Comparison of ENCODE assay signal across 28 cellular contexts in the genomic region with DNA sequence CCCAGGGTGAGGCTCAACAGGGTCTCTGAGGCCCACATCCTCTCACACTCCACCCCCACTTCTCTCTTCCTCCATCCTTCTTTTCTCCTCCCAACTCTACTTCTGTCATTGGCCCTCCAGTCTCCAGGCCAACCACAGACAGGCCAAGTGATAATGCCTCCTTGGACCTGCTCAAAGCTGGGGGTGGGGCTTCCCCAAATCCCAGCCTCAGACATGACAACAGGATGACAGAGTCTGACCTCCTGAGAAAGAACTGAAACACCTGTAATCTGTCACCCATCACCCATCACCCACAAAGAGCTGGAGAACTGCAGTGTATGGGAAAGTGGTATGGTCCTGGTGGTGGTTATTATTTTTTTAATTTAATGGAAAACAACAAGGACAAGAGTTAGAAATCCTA.
DNase-seq lines count a peak whose midpoint lies in the region; ATAC-seq and TF ChIP-seq lines count a peak whose summit lies in the region.
"Had no signal": no experiment of that assay in that cellular context is flagged by ENCODE, and none has a peak within 500 bp of the region (broad histone marks: within the 10 kb centered on the region; RNA-seq: fewer than 3 reads in every experiment).

No MANE protein-coding gene starts in this region.

- H3K27ac ChIP-seq in HL-60 (replicated peaks) (peak overlapping the region; percentile 35; the same call in 1 of the 2 replicates), brain microvascular endothelial cell (no peak overlapping the region)
- H3K27ac ChIP-seq: adrenal gland, body of pancreas, epithelial cell of prostate, GM23248, SJCRH30, stomach, thyroid gland had no signal

- H3K4me3 Mint-ChIP-seq in activated CD8-positive, alpha-beta memory T cell treated with anti-CD3 and anti-CD28 coated beads, Interleukin-2, amount 10 ng/mL, durations not matched to agents 7 days and 5 days = no peak overlapping the region
- H3K4me3 Mint-ChIP-seq in activated T-helper 2 cell treated with anti-CD3 and anti-CD28 coated beads, Interferon-gamma antibody, Interleukin-2, Interleukin-4, amounts not matched to agents 10 μg/mL and 5 μg/mL and 100 μg/mL, durations not matched to agents 14 hours and 24 hours and 36 hours (ENCODE audit: low read depth) = no peak overlapping the region
- no peak overlapping the region for H3K4me3 Mint-ChIP-seq in stimulated activated effector memory CD8-positive, alpha-beta T cell treated with anti-CD3 and anti-CD28 coated beads, Interleukin-12 subunit alpha, Interleukin-12 subunit beta, amount 100 ng/mL, for 72 hours
- H3K4me3 Mint-ChIP-seq: HFFc6, mesothelial cell of epicardium had no signal

- no peaks in the 10 kb centered on the region for H3K9me3 ChIP-seq in BE2C
- H3K9me3 ChIP-seq: adrenal gland, body of pancreas, Caco-2, thyroid gland had no signal

- H3K4me1 Mint-ChIP-seq in activated CD8-positive, alpha-beta memory T cell treated with anti-CD3 and anti-CD28 coated beads, Interleukin-2, amount 10 ng/mL, durations not matched to agents 7 days and 5 days = peaks cover 56% of the 10 kb centered on the region
- H3K4me1 Mint-ChIP-seq in activated T-helper 2 cell treated with anti-CD3 and anti-CD28 coated beads, Interferon-gamma antibody, Interleukin-2, Interleukin-4, amounts not matched to agents 10 μg/mL and 5 μg/mL and 100 μg/mL, durations not matched to agents 14 hours and 24 hours and 36 hours (ENCODE audit: low read depth) = peaks cover 40% of the 10 kb centered on the region
- peaks cover 49% of the 10 kb centered on the region for H3K4me1 Mint-ChIP-seq in stimulated activated effector memory CD8-positive, alpha-beta T cell treated with anti-CD3 and anti-CD28 coated beads, Interleukin-12 subunit alpha, Interleukin-12 subunit beta, amount 100 ng/mL, for 72 hours
- H3K4me1 Mint-ChIP-seq: mesothelial cell of epicardium had no signal

- no peak overlapping the region for H3K4me3 ChIP-seq in HL-60 (replicated peaks; ENCODE audit: insufficient read depth, low read length)
- H3K4me3 ChIP-seq in BE2C (ENCODE audit: low read depth, low read length) = no peak overlapping the region
- H3K4me3 ChIP-seq in brain microvascular endothelial cell (ENCODE audit: low read depth, low read length) = no peak overlapping the region
- H3K4me3 ChIP-seq: adrenal gland, body of pancreas, GM23248, MG63, SJCRH30, stomach, thyroid gland had no signal

- TF ChIP-seq CTCF in HL-60 (IDR thresholded peaks at IDR 0.05; ENCODE audit: insufficient read depth, low read length) (no peak), BE2C (IDR thresholded peaks at IDR 0.05; ENCODE audit: low read depth, low read length) (no peak), brain microvascular endothelial cell (IDR thresholded peaks at IDR 0.05; ENCODE audit: low read depth, low read length, missing control alignments) (no peak)

- no peak for ATAC-seq in activated CD8-positive, alpha-beta memory T cell treated with anti-CD3 and anti-CD28 coated beads, Interleukin-2, amount 10 ng/mL, durations not matched to agents 7 days and 5 days
- no peak for ATAC-seq in stimulated activated effector memory CD8-positive, alpha-beta T cell treated with anti-CD3 and anti-CD28 coated beads, Interleukin-12 subunit alpha, Interleukin-12 subunit beta, amount 100 ng/mL, for 72 hours
- ATAC-seq: body of pancreas; left ventricle myocardium superior; naive thymus-derived CD8-positive, alpha-beta T cell had no signal

- intact Hi-C loops in activated T-helper 2 cell treated with anti-CD3 and anti-CD28 coated beads, Interferon-gamma antibody, Interleukin-2, Interleukin-4, amounts not matched to agents 10 μg/mL and 5 μg/mL and 100 μg/mL, durations not matched to agents 14 hours and 24 hours and 36 hours (cut with micrococcal nuclease) = no loop called here

- no peaks in the 10 kb centered on the region for H3K36me3 ChIP-seq in BE2C
- no peaks in the 10 kb centered on the region for H3K36me3 ChIP-seq in brain microvascular endothelial cell (replicated peaks)
- H3K36me3 ChIP-seq: adrenal gland, MG63, SJCRH30, stomach, thyroid gland had no signal

- no peak for DNase-seq in activated CD8-positive, alpha-beta memory T cell treated with anti-CD3 and anti-CD28 coated beads, Interleukin-2, amount 10 ng/mL, durations not matched to agents 7 days and 5 days
- no peak for DNase-seq in activated CD8-positive, alpha-beta memory T cell treated with anti-CD3 and anti-CD28 coated beads, Interleukin-2, amount 50 U/mL, for 4 hours
- DNase-seq in HL-60 (ENCODE audit: low read depth in 1 of 2, low spot score in 1 of 2) (no peak), BE2C (no peak), GM03348 (ENCODE audit: low spot score) (no peak), brain microvascular endothelial cell (no peak)
- no peak for DNase-seq in activated T-helper 2 cell treated with anti-CD3 and anti-CD28 coated beads, Interferon-gamma antibody, Interleukin-2, Interleukin-4, amounts not matched to agents 10 μg/mL and 5 μg/mL and 100 μg/mL, durations not matched to agents 14 hours and 24 hours and 36 hours (ENCODE audit: low spot score)
- no peak for DNase-seq in stimulated activated effector memory CD8-positive, alpha-beta T cell treated with anti-CD3 and anti-CD28 coated beads, Interleukin-12 subunit alpha, Interleukin-12 subunit beta, amount 100 ng/mL, for 72 hours (ENCODE audit: low spot score in 2 of 2)
- DNase-seq: activated CD8-positive, alpha-beta memory T cell treated with anti-CD3 and anti-CD28 coated beads, Interleukin-2, amount 50 U/mL, for 48 hours; activated effector memory CD4-positive, alpha-beta T cell treated with anti-CD3 and anti-CD28 coated beads, Interleukin-2, amount 50 U/mL, for 16 hours; DMS79; effector CD4-positive, alpha-beta T cell; glutamatergic neuron; GM23248; HFFc6; left ventricle myocardium superior; MG63; naive thymus-derived CD8-positive, alpha-beta T cell; NCI-H2029; NCI-H526; stomach; thyroid gland had no signal

- peaks cover 11% of the 10 kb centered on the region for H3K9me3 Mint-ChIP-seq in activated CD8-positive, alpha-beta memory T cell treated with anti-CD3 and anti-CD28 coated beads, Interleukin-2, amount 10 ng/mL, durations not matched to agents 7 days and 5 days (ENCODE audit: low read depth)
- peaks cover 8% of the 10 kb centered on the region for H3K9me3 Mint-ChIP-seq in activated T-helper 2 cell treated with anti-CD3 and anti-CD28 coated beads, Interferon-gamma antibody, Interleukin-2, Interleukin-4, amounts not matched to agents 10 μg/mL and 5 μg/mL and 100 μg/mL, durations not matched to agents 14 hours and 24 hours and 36 hours
- peaks cover 3% of the 10 kb centered on the region for H3K9me3 Mint-ChIP-seq in stimulated activated effector memory CD8-positive, alpha-beta T cell treated with anti-CD3 and anti-CD28 coated beads, Interleukin-12 subunit alpha, Interleukin-12 subunit beta, amount 100 ng/mL, for 72 hours
- H3K9me3 Mint-ChIP-seq: HFFc6 had no signal

- H3K27me3 ChIP-seq in HL-60 (ENCODE audit: insufficient read depth, poor library complexity, severe bottlenecking) = no peaks in the 10 kb centered on the region
- no peaks in the 10 kb centered on the region for H3K27me3 ChIP-seq in BE2C
- H3K27me3 ChIP-seq in brain microvascular endothelial cell (replicated peaks) = no peaks in the 10 kb centered on the region
- H3K27me3 ChIP-seq: adrenal gland, body of pancreas, MG63, SJCRH30, stomach, thyroid gland had no signal

- H3K27ac Mint-ChIP-seq in activated CD8-positive, alpha-beta memory T cell treated with anti-CD3 and anti-CD28 coated beads, Interleukin-2, amount 10 ng/mL, durations not matched to agents 7 days and 5 days = peak overlapping the region; percentile 37
- peak overlapping the region; percentile 22 for H3K27ac Mint-ChIP-seq in activated T-helper 2 cell treated with anti-CD3 and anti-CD28 coated beads, Interferon-gamma antibody, Interleukin-2, Interleukin-4, amounts not matched to agents 10 μg/mL and 5 μg/mL and 100 μg/mL, durations not matched to agents 14 hours and 24 hours and 36 hours
- peak overlapping the region; percentile 88 for H3K27ac Mint-ChIP-seq in stimulated activated effector memory CD8-positive, alpha-beta T cell treated with anti-CD3 and anti-CD28 coated beads, Interleukin-12 subunit alpha, Interleukin-12 subunit beta, amount 100 ng/mL, for 72 hours
- H3K27ac Mint-ChIP-seq: HFFc6, mesothelial cell of epicardium had no signal

- H3K4me1 ChIP-seq in BE2C = no peaks in the 10 kb centered on the region
- H3K4me1 ChIP-seq: adrenal gland, body of pancreas, Caco-2, thyroid gland had no signal

- peaks cover 18% of the 10 kb centered on the region for H3K36me3 Mint-ChIP-seq in activated CD8-positive, alpha-beta memory T cell treated with anti-CD3 and anti-CD28 coated beads, Interleukin-2, amount 10 ng/mL, durations not matched to agents 7 days and 5 days
- peaks cover 34% of the 10 kb centered on the region for H3K36me3 Mint-ChIP-seq in activated T-helper 2 cell treated with anti-CD3 and anti-CD28 coated beads, Interferon-gamma antibody, Interleukin-2, Interleukin-4, amounts not matched to agents 10 μg/mL and 5 μg/mL and 100 μg/mL, durations not matched to agents 14 hours and 24 hours and 36 hours (ENCODE audit: low read depth)
- peaks cover 11% of the 10 kb centered on the region for H3K36me3 Mint-ChIP-seq in stimulated activated effector memory CD8-positive, alpha-beta T cell treated with anti-CD3 and anti-CD28 coated beads, Interleukin-12 subunit alpha, Interleukin-12 subunit beta, amount 100 ng/mL, for 72 hours

- H3K27me3 Mint-ChIP-seq in activated CD8-positive, alpha-beta memory T cell treated with anti-CD3 and anti-CD28 coated beads, Interleukin-2, amount 10 ng/mL, durations not matched to agents 7 days and 5 days = no peaks in the 10 kb centered on the region
- H3K27me3 Mint-ChIP-seq in activated T-helper 2 cell treated with anti-CD3 and anti-CD28 coated beads, Interferon-gamma antibody, Interleukin-2, Interleukin-4, amounts not matched to agents 10 μg/mL and 5 μg/mL and 100 μg/mL, durations not matched to agents 14 hours and 24 hours and 36 hours (ENCODE audit: low read depth) = no peaks in the 10 kb centered on the region
- H3K27me3 Mint-ChIP-seq: naive thymus-derived CD8-positive, alpha-beta T cell had no signal

- in situ Hi-C loops in brain microvascular endothelial cell (cut with HindIII; ENCODE audit: low pct_ligation_motif_present, low sequenced_read_pairs) = no loop called here

- CTCF ChIA-PET in activated CD8-positive, alpha-beta memory T cell treated with anti-CD3 and anti-CD28 coated beads, Interleukin-2, amount 10 ng/mL, durations not matched to agents 7 days and 5 days (lab: Charles Lee) = no interaction called here

Comparison
In these comparisons a context has a peak if more than half of its experiments do, and no peak if none do; other contexts are left out.
1. H3K27ac Mint-ChIP-seq: peak in every context shown above with its lines; median percentile 88 in stimulated activated effector memory CD8-positive, alpha-beta T cell treated with anti-CD3 and anti-CD28 coated beads, Interleukin-12 subunit alpha, Interleukin-12 subunit beta, amount 100 ng/mL, for 72 hours; 37 in activated CD8-positive, alpha-beta memory T cell treated with anti-CD3 and anti-CD28 coated beads, Interleukin-2, amount 10 ng/mL, durations not matched to agents 7 days and 5 days; 22 in activated T-helper 2 cell treated with anti-CD3 and anti-CD28 coated beads, Interferon-gamma antibody, Interleukin-2, Interleukin-4, amounts not matched to agents 10 μg/mL and 5 μg/mL and 100 μg/mL, durations not matched to agents 14 hours and 24 hours and 36 hours.